ENCODE assay signal across 15 cellular contexts in genomic region chr12:113899844-113900471, GRCh38.
DNase-seq lines count a peak whose midpoint lies in the region; ATAC-seq, FAIRE-seq and TF ChIP-seq lines count a peak whose summit lies in the region.
"Had no signal": no experiment of that assay in that cellular context is flagged by ENCODE, and none has a peak within 500 bp of the region (broad histone marks: within the 10 kb centered on the region; RNA-seq: fewer than 3 reads in every experiment).

No MANE protein-coding gene starts in this region.

- CTCF ChIA-PET in RWPE1 (lab: Yijun Ruan, JAX), result interaction anchor here (0.6 kb wide), 1 partner anchor 439 kb away, joined by 3 read pairs; no protein-coding TSS in a partner anchor

- TF ChIP-seq CTCF in natural killer cell (IDR thresholded peaks at IDR 0.05) (no peak), RWPE1 (conservative IDR thresholded peaks at IDR 0.05; ENCODE audit: low read depth) (no peak), type B pancreatic cell (conservative IDR thresholded peaks at IDR 0.05) (no peak)

- FAIRE-seq in frontal cortex (lab: Jason Lieb, UNC), result no peak
- FAIRE-seq: G401.6, HTR-8/SVneo had no signal

- intact Hi-C loops in natural killer cell (cut with micrococcal nuclease), result no loop called here

- H3K27me3 Mint-ChIP-seq in natural killer cell treated with Interleukin-12 subunit alpha and Interleukin-12 subunit beta and Interleukin-15 and Interleukin-18, amount 100 ng/mL, for 72 hours, result no peaks in the 10 kb centered on the region
- H3K27me3 Mint-ChIP-seq in natural killer cell (ENCODE audit: low read depth in 2 of 2) (no peaks in the 10 kb centered on the region), type B pancreatic cell (no peaks in the 10 kb centered on the region)
- H3K27me3 Mint-ChIP-seq: activated CD4-positive, alpha-beta T cell treated with anti-CD3 and anti-CD28 coated beads, Interleukin-2, amount 10 ng/mL, durations not matched to agents 7 days and 5 days had no signal

- H3K27ac ChIP-seq in RWPE1 (peak overlapping the region; percentile 41), iPS-20b (ENCODE audit: low read length) (no peak overlapping the region)
- H3K27ac ChIP-seq: right atrium auricular region had no signal

- H3K9ac ChIP-seq in iPS-20b (ENCODE audit: low read depth, low read length), result peak overlapping the region; percentile 49; the same call in 1 of the 2 replicates

- peaks cover 0 to 3% of the 10 kb centered on the region in 2 donors for H3K4me1 Mint-ChIP-seq in natural killer cell treated with Interleukin-12 subunit alpha and Interleukin-12 subunit beta and Interleukin-15 and Interleukin-18, amount 100 ng/mL, for 72 hours (ENCODE audit: low read depth in 2 of 2)
- no peaks in the 10 kb centered on the region for H3K4me1 Mint-ChIP-seq in natural killer cell
- H3K4me1 Mint-ChIP-seq in type B pancreatic cell (ENCODE audit: unreplicated experiment), result peaks cover 12% of the 10 kb centered on the region
- H3K4me1 Mint-ChIP-seq: activated CD4-positive, alpha-beta T cell treated with anti-CD3 and anti-CD28 coated beads, Interleukin-2, amount 10 ng/mL, durations not matched to agents 7 days and 5 days had no signal

- H3K4me1 ChIP-seq in iPS-20b (ENCODE audit: insufficient read depth, low read length), result peaks cover 8% of the 10 kb centered on the region; the same call in 1 of the 2 replicates

- peak; percentile 34 for DNase-seq in natural killer cell treated with Interleukin-12 subunit alpha and Interleukin-12 subunit beta and Interleukin-15 and Interleukin-18, amount 100 ng/mL, for 72 hours (ENCODE audit: low spot score)
- no peak for DNase-seq in natural killer cell
- DNase-seq in RWPE1 (ENCODE audit: low spot score), result no peak
- DNase-seq in type B pancreatic cell (ENCODE audit: extremely low spot score, unreplicated experiment), result no peak
- DNase-seq in AG08396 (ENCODE audit: low spot score), result no peak
- DNase-seq in frontal cortex (ENCODE audit: low spot score in 2 of 2), result no peak
- DNase-seq: activated CD4-positive, alpha-beta T cell treated with anti-CD3 and anti-CD28 coated beads, Interleukin-2, amount 10 ng/mL, durations not matched to agents 7 days and 5 days; activated gamma-delta T cell treated with Interleukin-2 at 50 U/mL for 16 hours; NCI-H524 had no signal

- no peaks in the 10 kb centered on the region for H3K27me3 ChIP-seq in iPS-20b (ENCODE audit: insufficient read depth, low read length)
- H3K27me3 ChIP-seq: right atrium auricular region had no signal

- no peaks in the 10 kb centered on the region for H3K9me3 Mint-ChIP-seq in natural killer cell treated with Interleukin-12 subunit alpha and Interleukin-12 subunit beta and Interleukin-15 and Interleukin-18, amount 100 ng/mL, for 72 hours
- H3K9me3 Mint-ChIP-seq in natural killer cell, result no peaks in the 10 kb centered on the region
- no peaks in the 10 kb centered on the region for H3K9me3 Mint-ChIP-seq in type B pancreatic cell
- H3K9me3 Mint-ChIP-seq: activated CD4-positive, alpha-beta T cell treated with anti-CD3 and anti-CD28 coated beads, Interleukin-2, amount 10 ng/mL, durations not matched to agents 7 days and 5 days had no signal

- POLR2A ChIA-PET in RWPE1 (lab: Yijun Ruan, JAX; ENCODE audit: low non-redundant PET), result no interaction called here

- no peaks in the 10 kb centered on the region for H3K9me3 ChIP-seq in iPS-20b (ENCODE audit: insufficient read depth, low read depth, low read length)
- H3K9me3 ChIP-seq: right atrium auricular region had no signal

- H3K36me3 ChIP-seq in iPS-20b (ENCODE audit: insufficient read depth, low read depth, low read length), result peaks cover 27% of the 10 kb centered on the region
- H3K36me3 ChIP-seq: right atrium auricular region had no signal

- no peak for ATAC-seq in natural killer cell treated with Interleukin-12 subunit alpha and Interleukin-12 subunit beta and Interleukin-15 and Interleukin-18, amount 100 ng/mL, for 72 hours
- ATAC-seq in natural killer cell (no peak), GM21619 (IDR thresholded peaks at IDR 0.05; ENCODE audit: unreplicated experiment) (no peak)

- H3K4me3 Mint-ChIP-seq in natural killer cell treated with Interleukin-12 subunit alpha and Interleukin-12 subunit beta and Interleukin-15 and Interleukin-18, amount 100 ng/mL, for 72 hours, result no peak overlapping the region
- no peak overlapping the region for H3K4me3 Mint-ChIP-seq in natural killer cell
- H3K4me3 Mint-ChIP-seq in type B pancreatic cell, result peak overlapping the region; percentile 59
- H3K4me3 Mint-ChIP-seq: activated CD4-positive, alpha-beta T cell treated with anti-CD3 and anti-CD28 coated beads, Interleukin-2, amount 10 ng/mL, durations not matched to agents 7 days and 5 days had no signal

- no peak overlapping the region for H3K4me3 ChIP-seq in iPS-20b (ENCODE audit: low read length)
- H3K4me3 ChIP-seq: lung, right atrium auricular region had no signal

- H3K27ac Mint-ChIP-seq in natural killer cell treated with Interleukin-12 subunit alpha and Interleukin-12 subunit beta and Interleukin-15 and Interleukin-18, amount 100 ng/mL, for 72 hours, result no peak overlapping the region
- H3K27ac Mint-ChIP-seq in natural killer cell (no peak overlapping the region), type B pancreatic cell (peak overlapping the region; percentile 67)
- H3K27ac Mint-ChIP-seq: activated CD4-positive, alpha-beta T cell treated with anti-CD3 and anti-CD28 coated beads, Interleukin-2, amount 10 ng/mL, durations not matched to agents 7 days and 5 days had no signal

- peaks cover 7% of the 10 kb centered on the region for H3K36me3 Mint-ChIP-seq in natural killer cell treated with Interleukin-12 subunit alpha and Interleukin-12 subunit beta and Interleukin-15 and Interleukin-18, amount 100 ng/mL, for 72 hours
- H3K36me3 Mint-ChIP-seq in natural killer cell, result peaks cover 9% of the 10 kb centered on the region
- peaks cover 7% of the 10 kb centered on the region for H3K36me3 Mint-ChIP-seq in type B pancreatic cell
